8 cellular contexts compared by ENCODE assay signal in genomic region chr7:151573042-151573441, GRCh38. TPM values are rescaled to one million over a fixed set of nuclear protein-coding genes. Genes with fewer than 3 reads are reported as not detected.
DNase-seq lines count a peak whose midpoint lies in the region; ATAC-seq and TF ChIP-seq lines count a peak whose summit lies in the region.
"Not testable (repeated sequence)": the region's sequence is repeated elsewhere in the genome, so short reads cannot be mapped to it uniquely, and the experiment has no call there.

No MANE protein-coding gene starts in this region.

- in situ Hi-C loops in IMR-90 (cut with MboI; ENCODE audit: low sequenced_read_pairs) = not testable (repeated sequence)

- H4K91ac ChIP-seq in IMR-90 (ENCODE audit: insufficient read depth, low read depth, low read length); trophoblast cell (ENCODE audit: low read depth, low read length): not testable (repeated sequence)

- not testable (repeated sequence) for TF ChIP-seq RAD21 in IMR-90 (IDR thresholded peaks at IDR 0.05; ENCODE audit: low read length)

- not testable (repeated sequence) for H3K9ac ChIP-seq in IMR-90 (ENCODE audit: low read depth, low read length); adipocyte (ENCODE audit: low read length); trophoblast cell (ENCODE audit: low read length)

- intact Hi-C loops in IMR-90 (cut with micrococcal nuclease) = loop anchor here (5.0 kb wide), 1 partner anchor 134 kb away; no protein-coding TSS in a partner anchor

- POLR2A ChIA-PET in IMR-90 (lab: Charles Lee; ENCODE audit: unreplicated experiment) = not testable (repeated sequence)

- H2AK5ac ChIP-seq in IMR-90 (ENCODE audit: low read depth, low read length); trophoblast cell (ENCODE audit: low read length): not testable (repeated sequence)

- not testable (repeated sequence) for H3K27me3 ChIP-seq in IMR-90 (ENCODE audit: control insufficient read depth, insufficient read depth, low read length); adipocyte (replicated peaks; ENCODE audit: control insufficient read depth, insufficient read depth, low read length); trophoblast cell (ENCODE audit: insufficient read depth, low read length)

- H3K4ac ChIP-seq in IMR-90 (ENCODE audit: low read depth, low read length); trophoblast cell (ENCODE audit: low read depth, low read length): not testable (repeated sequence)

- H2BK20ac ChIP-seq in IMR-90 (ENCODE audit: low read depth, low read length) = not testable (repeated sequence)

- 33% methylated on average over 1 of the region's 3 CpGs; no CpG with 5 or more reads in 1 of the 2 experiments for WGBS in IMR-90 (ENCODE audit: extremely low coverage in 2 of 2, insufficient read length in 1 of 2), 2 experiments
- no CpG with 5 or more reads among the region's 3 CpGs for WGBS in trophoblast cell (ENCODE audit: extremely low coverage, insufficient coverage, insufficient read length)

- DNase-seq in A172 (ENCODE audit: low spot score) = peak; percentile 79
- DNase-seq in ELR (ENCODE audit: low read depth) = peak; percentile 95
- DNase-seq in IMR-90 = peak; percentile 85
- peak; percentile 82 for DNase-seq in RPMI7951 (ENCODE audit: low read depth)
- peak; percentile 44 for DNase-seq in adipocyte (ENCODE audit: low read depth)
- DNase-seq in choroid plexus epithelial cell (ENCODE audit: low read depth) = peak; percentile 62
- peak; percentile 17 for DNase-seq in fibroblast of the conjunctiva (ENCODE audit: low read depth)
- DNase-seq in trophoblast cell = peak; percentile 74 to 83

- H2AK9ac ChIP-seq in IMR-90 (replicated peaks; ENCODE audit: low read depth, low read length, poor library complexity) = not testable (repeated sequence)

- not testable (repeated sequence) for BruUV-seq in IMR-90 (replicated peaks; lab: Mats Ljungman, UMichigan)

- H2BK15ac ChIP-seq in IMR-90 (ENCODE audit: low read depth, low read length) = not testable (repeated sequence)

- H3K9me1 ChIP-seq in IMR-90 (ENCODE audit: insufficient read depth, low read length) = not testable (repeated sequence)

- dilution Hi-C loops in IMR-90 (cut with HindIII; ENCODE audit: low sequenced_read_pairs, unreplicated experiment) = not testable (repeated sequence)

- CTCF ChIA-PET in IMR-90 (lab: Yijun Ruan, JAX) = interaction anchor here (0.8 kb wide), 1 partner anchor 186 kb away, joined by 3 read pairs; no protein-coding TSS in a partner anchor

- not testable (repeated sequence) for H4K20me1 ChIP-seq in IMR-90 (ENCODE audit: insufficient read depth, low read length)

- H2BK120ac ChIP-seq in IMR-90 (ENCODE audit: low read depth, low read length); trophoblast cell (ENCODE audit: insufficient read depth, low read length, poor library complexity): not testable (repeated sequence)

- TF ChIP-seq POLR2A in IMR-90 (IDR thresholded peaks at IDR 0.05; ENCODE audit: low read depth, low read length) = not testable (repeated sequence)

- not testable (repeated sequence) for H3K79me2 ChIP-seq in trophoblast cell (ENCODE audit: control insufficient read depth, insufficient read depth, low read length, poor library complexity)

- H3K9me3 ChIP-seq in IMR-90 (ENCODE audit: control insufficient read depth, insufficient read depth, low read length); adipocyte (ENCODE audit: control insufficient read depth, low read length); trophoblast cell (ENCODE audit: insufficient read depth, low read depth, low read length): not testable (repeated sequence)

- not testable (repeated sequence) for H2BK12ac ChIP-seq in trophoblast cell (ENCODE audit: low read length)

- not testable (repeated sequence) for H3K36me3 ChIP-seq in IMR-90 (ENCODE audit: control insufficient read depth, insufficient read depth, low read length); trophoblast cell (ENCODE audit: control insufficient read depth in 1 of 2, insufficient read depth in 2 of 2, low read length in 2 of 2)
- H3K36me3 ChIP-seq in adipocyte (ENCODE audit: control insufficient read depth, insufficient read depth, low read length, severe bottlenecking) = peaks cover 41% of the 10 kb centered on the region

- not testable (repeated sequence) for H4K8ac ChIP-seq in IMR-90 (ENCODE audit: low read depth in 2 of 2, low read length in 2 of 2); trophoblast cell (ENCODE audit: low read depth, low read length)

- H3K56ac ChIP-seq in IMR-90 (ENCODE audit: extremely low read depth, insufficient read depth, low read length) = not testable (repeated sequence)

- peak; percentile 61; the same call in 1 of the 2 replicates for ATAC-seq in IMR-90 (ENCODE audit: low read depth)

- H3K4me1 ChIP-seq in IMR-90 (ENCODE audit: control insufficient read depth, insufficient read depth, low read length); adipocyte (ENCODE audit: control insufficient read depth, insufficient read depth, low read length); trophoblast cell (ENCODE audit: control insufficient read depth in 1 of 2, insufficient read depth in 2 of 2, low read length in 2 of 2): not testable (repeated sequence)

- H3K14ac ChIP-seq in IMR-90 (replicated peaks; ENCODE audit: low read depth, low read length); trophoblast cell (ENCODE audit: low read length): not testable (repeated sequence)

- not testable (repeated sequence) for H4K12ac ChIP-seq in trophoblast cell (ENCODE audit: low read depth, low read length)

- not testable (repeated sequence) for H3K4me2 ChIP-seq in IMR-90 (ENCODE audit: low read depth, low read length); trophoblast cell (ENCODE audit: low read length)

- not testable (repeated sequence) for H2AFZ ChIP-seq in IMR-90 (replicated peaks; ENCODE audit: low read length, poor library complexity); trophoblast cell (ENCODE audit: insufficient read depth, low read length, poor library complexity)

- H3K4me3 ChIP-seq in IMR-90 (ENCODE audit: insufficient read depth, low read depth, low read length); adipocyte (ENCODE audit: low read length); choroid plexus epithelial cell (ENCODE audit: low read depth, low read length); trophoblast cell (ENCODE audit: low read depth, low read length): not testable (repeated sequence)

- not testable (repeated sequence) for H3K27ac ChIP-seq in IMR-90 (ENCODE audit: insufficient read depth, low read length); trophoblast cell (ENCODE audit: low read depth, low read length)

- not testable (repeated sequence) for H3K79me1 ChIP-seq in IMR-90 (ENCODE audit: low read depth in 1 of 2, low read length in 2 of 2); trophoblast cell (ENCODE audit: low read length)

- not testable (repeated sequence) for H3K18ac ChIP-seq in IMR-90 (ENCODE audit: low read depth, low read length); trophoblast cell (ENCODE audit: low read length)

- not testable (repeated sequence) for H4K5ac ChIP-seq in IMR-90 (ENCODE audit: low read depth, low read length)

- not testable (repeated sequence) for H3K23ac ChIP-seq in IMR-90 (ENCODE audit: low read depth, low read length); trophoblast cell (ENCODE audit: low read length)

- TF ChIP-seq CTCF in IMR-90 (conservative IDR thresholded peaks at IDR 0.05; ENCODE audit: low read depth, low read length); choroid plexus epithelial cell (conservative IDR thresholded peaks at IDR 0.05; ENCODE audit: low read depth, low read length): not testable (repeated sequence)

- not testable (repeated sequence) for H2BK5ac ChIP-seq in IMR-90 (ENCODE audit: low read depth, low read length, poor library complexity, severe bottlenecking); trophoblast cell (ENCODE audit: low read depth, low read length, poor library complexity)

TF ChIP-seq in IMR-90, 13 proteins besides CTCF, POLR2A, EP300 and RAD21:
- peak; percentile 27; the same call in 1 of the 2 replicates for TF ChIP-seq CEBPB (IDR thresholded peaks at IDR 0.05; ENCODE audit: low read depth, low read length)
- TF ChIP-seq FOS (IDR thresholded peaks at IDR 0.05; ENCODE audit: low read depth, low read length) = peak; percentile 36; the same call in 1 of the 2 replicates

RNA-seq across cellular contexts. Expression of gene RHEB, which starts 53.3 kb away (rescaled TPM):
- total RNA-seq in A172 (2014; rRNA removed; shearing (Covaris generic)) = 247 and 273 TPM in 2 replicates
- 19.7 and 45.5 TPM in 2 replicates for total RNA-seq in IMR-90 (2012; rRNA removed)
- polyA plus RNA-seq in IMR-90 (2012; rRNA removed) = 56.8 and 67.2 TPM in 2 replicates
- polyA plus RNA-seq in IMR-90 (2012; cell fraction: cytosol; rRNA removed) = 67.9 and 82.1 TPM in 2 replicates
- polyA plus RNA-seq in IMR-90 (2012; cell fraction: nucleus; rRNA removed; ENCODE audit: low replicate concordance) = 15.7 and 32.1 TPM in 2 replicates
- 211 and 217 TPM in 2 replicates for total RNA-seq in RPMI7951 (2014; rRNA removed; shearing (Covaris generic))
- 145 and 153 TPM in 2 replicates for polyA plus RNA-seq in trophoblast cell (2013)

Comparison
In these comparisons a context has a peak if more than half of its experiments do, and no peak if none do; other contexts are left out.
1. DNase-seq: peak in every context shown above with its lines; median percentile 95 in ELR; 85 in IMR-90; 82 in RPMI7951; 79 in A172; 78 in trophoblast cell; 62 in choroid plexus epithelial cell; 44 in adipocyte; 17 in fibroblast of the conjunctiva.